Comparison of ENCODE assay signal across 16 cellular contexts in the genomic region with DNA sequence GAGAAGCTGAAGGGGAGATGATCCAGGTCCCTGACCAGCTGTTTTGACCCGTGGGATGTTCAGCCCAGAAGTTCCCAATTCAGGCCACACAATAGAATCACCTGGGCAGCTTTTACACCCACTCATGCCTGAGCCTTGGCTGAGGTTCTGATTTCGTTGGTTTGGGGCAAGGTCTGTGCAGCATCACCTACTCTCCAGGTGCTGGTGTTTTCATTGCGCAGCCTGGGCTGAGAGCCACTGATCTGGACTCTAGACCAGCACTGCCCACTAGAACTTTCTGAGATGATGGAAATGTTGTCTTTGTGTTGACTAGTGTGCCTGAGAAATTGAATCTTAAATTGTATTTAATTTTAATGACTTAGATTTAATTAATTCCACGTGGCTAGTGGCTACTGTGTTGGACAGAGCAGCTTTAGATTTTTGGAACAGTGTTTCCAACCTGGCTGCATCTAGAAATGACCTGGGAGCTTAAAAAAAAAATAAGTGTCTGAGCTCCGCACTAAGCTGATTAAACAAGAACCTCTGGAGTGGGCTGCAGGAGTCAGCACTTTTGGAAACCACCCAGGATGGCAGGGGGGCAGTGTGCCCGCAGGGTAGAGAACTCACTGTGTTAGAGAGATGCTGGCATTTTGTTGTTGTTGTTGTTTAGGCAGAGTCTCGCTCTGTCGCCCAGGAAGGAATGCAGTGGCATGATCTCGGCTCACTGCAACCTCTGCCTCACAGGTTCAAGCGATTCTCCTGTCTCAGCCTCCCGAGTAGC. TPM values are rescaled to one million over a fixed set of nuclear protein-coding genes. Genes with fewer than 3 reads are reported as not detected.
A peak's percentile ranks its signal among the peaks of the same experiment; 100 is the strongest.
DNase-seq lines count a peak whose midpoint lies in the region; FAIRE-seq and TF ChIP-seq lines count a peak whose summit lies in the region.
"Had no signal": no experiment of that assay in that cellular context is flagged by ENCODE, and none has a peak within 500 bp of the region (broad histone marks: within the 10 kb centered on the region; RNA-seq: fewer than 3 reads in every experiment).

No MANE protein-coding gene starts in this region.

- H3K36me3 Mint-ChIP-seq in endothelial cell (ENCODE audit: low read depth, unreplicated experiment) (peaks cover 76% of the 10 kb centered on the region), neural progenitor cell (no peaks in the 10 kb centered on the region), osteocyte (ENCODE audit: unreplicated experiment) (peaks cover 18% of the 10 kb centered on the region)
- H3K36me3 Mint-ChIP-seq: CD8-positive, alpha-beta T cell had no signal

- H3K27me3 Mint-ChIP-seq in endothelial cell (ENCODE audit: unreplicated experiment) (peaks cover 8% of the 10 kb centered on the region), neural progenitor cell (ENCODE audit: insufficient read depth, low read depth) (peaks cover 18% of the 10 kb centered on the region), osteocyte (ENCODE audit: unreplicated experiment) (no peaks in the 10 kb centered on the region)

- no peak overlapping the region for H3K27ac ChIP-seq in neural progenitor cell
- H3K27ac ChIP-seq: BLaER1 treated with 17β-estradiol and CSF1 and Interleukin-3, amounts not matched to agents 10 nM and 100 nM had no signal

- H3K9ac ChIP-seq in neural progenitor cell: no peak overlapping the region
- H3K9ac ChIP-seq: BLaER1 treated with 17β-estradiol and CSF1 and Interleukin-3, amounts not matched to agents 10 nM and 100 nM had no signal

- H3K4me1 ChIP-seq in neural progenitor cell: peaks cover 18% of the 10 kb centered on the region

- intact Hi-C loops in posterior vena cava (cut with DNase I): no loop called here

- no peak overlapping the region for H3K4me2 ChIP-seq in neural progenitor cell
- H3K4me2 ChIP-seq: BLaER1 treated with 17β-estradiol and CSF1 and Interleukin-3, amounts not matched to agents 10 nM and 100 nM had no signal

- H3K4me3 Mint-ChIP-seq in endothelial cell (ENCODE audit: unreplicated experiment) (no peak overlapping the region), neural progenitor cell (no peak overlapping the region), osteocyte (ENCODE audit: unreplicated experiment) (no peak overlapping the region)
- H3K4me3 Mint-ChIP-seq: B cell; CD8-positive, alpha-beta T cell; HFFc6 had no signal

- no peaks in the 10 kb centered on the region for H3K9me3 ChIP-seq in neural progenitor cell (ENCODE audit: low read depth)

- H3K4me3 ChIP-seq in neural progenitor cell: no peak overlapping the region
- H3K4me3 ChIP-seq: BLaER1 treated with 17β-estradiol and CSF1 and Interleukin-3, amounts not matched to agents 10 nM and 100 nM had no signal

- FAIRE-seq in GM19239 (lab: Jason Lieb, UNC): no peak
- FAIRE-seq: HepG2 had no signal

- H3K9me3 Mint-ChIP-seq in endothelial cell (ENCODE audit: unreplicated experiment) (no peaks in the 10 kb centered on the region), neural progenitor cell (peaks cover 3% of the 10 kb centered on the region), osteocyte (ENCODE audit: unreplicated experiment) (no peaks in the 10 kb centered on the region)
- H3K9me3 Mint-ChIP-seq: CD8-positive, alpha-beta T cell; HFFc6 had no signal

- H3K79me2 ChIP-seq in neural progenitor cell (ENCODE audit: low read depth): no peaks in the 10 kb centered on the region

- H3K27me3 ChIP-seq in neural progenitor cell: no peaks in the 10 kb centered on the region
- H3K27me3 ChIP-seq: BLaER1 treated with 17β-estradiol and CSF1 and Interleukin-3, amounts not matched to agents 10 nM and 100 nM had no signal

- H3K4me1 Mint-ChIP-seq in endothelial cell (ENCODE audit: unreplicated experiment) (peaks cover 81% of the 10 kb centered on the region), neural progenitor cell (peaks cover 14% of the 10 kb centered on the region), osteocyte (ENCODE audit: unreplicated experiment) (peaks cover 36% of the 10 kb centered on the region)
- H3K4me1 Mint-ChIP-seq: B cell had no signal

- H3K36me3 ChIP-seq in neural progenitor cell: no peaks in the 10 kb centered on the region

- H3F3A ChIP-seq in neural progenitor cell (ENCODE audit: low read depth): no peaks in the 10 kb centered on the region

- H3K27ac Mint-ChIP-seq in endothelial cell (ENCODE audit: unreplicated experiment): peak overlapping the region; percentile 84
- no peak overlapping the region for H3K27ac Mint-ChIP-seq in neural progenitor cell
- H3K27ac Mint-ChIP-seq in osteocyte (ENCODE audit: unreplicated experiment): no peak overlapping the region
- H3K27ac Mint-ChIP-seq: B cell; CD8-positive, alpha-beta T cell; HFFc6 had no signal

- DNase-seq in endothelial cell (ENCODE audit: low spot score) (no peak), neural progenitor cell (ENCODE audit: low spot score) (no peak), posterior vena cava (ENCODE audit: low spot score) (peak; percentile 29), osteocyte (ENCODE audit: extremely low spot score, unreplicated experiment) (no peak), GM19239 (ENCODE audit: insufficient read length, low spot score) (no peak)
- DNase-seq in activated naive CD4-positive, alpha-beta T cell treated with Interleukin-2 at 50 U/mL for 16 hours: no peak
- DNase-seq: Calu3; CD8-positive, alpha-beta T cell; DMS79 treated with DMSO at 0.1 percent for 48 hours; GF-D8; GOT3; H7; HFFc6 had no signal

- H2AFZ ChIP-seq in neural progenitor cell (replicated peaks): peak overlapping the region; percentile 68

- no peaks in the 10 kb centered on the region for H4K20me1 ChIP-seq in neural progenitor cell (ENCODE audit: low read depth)

- TF ChIP-seq CTCF in endothelial cell (IDR thresholded peaks at IDR 0.05; ENCODE audit: unreplicated experiment): no peak
- TF ChIP-seq CTCF in neural progenitor cell (IDR thresholded peaks at IDR 0.05): no peak
- TF ChIP-seq CTCF in osteocyte (IDR thresholded peaks at IDR 0.05): no peak

RNA-seq across cellular contexts. Expression of a gene that starts 33.7 kb away (rescaled TPM):
- total RNA-seq in endothelial cell (ENCODE audit: unreplicated experiment) (566 TPM), neural progenitor cell (ENCODE audit: low replicate concordance) (0.39 and 1.1 TPM in 2 replicates), posterior vena cava (10 to 100 TPM; 42.1 to 46.8 TPM), osteocyte (68.8 and 72.0 TPM in 2 replicates)

Comparison
In these comparisons a context has a peak if more than half of its experiments do, and no peak if none do; other contexts are left out.
1. RNA of a gene that starts 33.7 kb away (total RNA-seq): 566 TPM in endothelial cell (single experiment), 68.8 to 72.0 TPM in osteocyte and 42.1 to 46.8 TPM in posterior vena cava; 0.39 to 1.1 TPM in neural progenitor cell; every median in the first group is over 10 times any median in the second.